In the genomic region with DNA sequence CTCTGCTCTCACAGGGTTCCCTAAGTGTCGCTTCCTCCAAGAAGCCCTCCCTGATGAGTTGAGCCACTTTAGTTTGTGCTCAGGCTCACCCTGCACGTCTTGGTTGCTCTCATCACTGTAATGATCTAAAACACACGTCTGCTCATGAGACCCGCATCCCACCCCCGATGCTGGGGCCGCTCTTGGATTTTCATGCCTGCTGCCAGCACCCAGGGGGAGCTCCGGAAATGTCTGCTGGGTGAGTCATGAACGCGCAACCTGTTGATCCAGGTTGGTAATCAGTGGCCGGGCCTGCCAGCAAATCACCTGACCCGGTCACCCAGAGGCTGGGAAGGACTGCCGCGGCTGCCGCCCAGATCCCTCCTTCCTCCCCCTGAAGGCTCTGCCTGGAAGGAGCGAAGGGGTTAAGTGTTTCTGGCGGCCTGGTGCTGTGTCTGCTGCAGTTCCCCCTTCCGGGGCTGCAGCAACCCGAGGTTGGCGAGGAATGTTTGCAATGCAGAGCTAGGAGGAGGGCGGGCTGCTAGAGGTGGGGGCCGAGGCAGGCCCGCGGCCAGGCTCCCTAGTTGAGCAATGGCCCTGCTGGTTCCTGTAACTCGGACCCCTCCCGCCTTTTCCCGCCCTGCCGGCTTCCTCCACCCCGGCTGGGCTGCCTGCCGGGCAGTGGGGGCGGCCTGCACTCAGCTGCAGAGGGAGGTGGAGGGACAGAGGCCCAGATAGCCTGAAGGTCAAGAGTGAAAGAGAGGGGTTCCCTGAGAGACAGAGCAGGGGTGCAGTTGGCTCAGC, we compare ENCODE assay signal across 9 cellular contexts.
DNase-seq lines count a peak whose midpoint lies in the region; ATAC-seq and TF ChIP-seq lines count a peak whose summit lies in the region.
"Had no signal": no experiment of that assay in that cellular context is flagged by ENCODE, and none has a peak within 500 bp of the region (broad histone marks: within the 10 kb centered on the region; RNA-seq: fewer than 3 reads in every experiment).

No MANE protein-coding gene starts in this region.

- peak overlapping the region; percentile 94 to 97 (median 96) for H3K27ac Mint-ChIP-seq in CD14-positive monocyte
- H3K27ac Mint-ChIP-seq in T-cell = peak overlapping the region; percentile 36 to 83
- peak overlapping the region; percentile 29 for H3K27ac Mint-ChIP-seq in stimulated activated naive CD8-positive, alpha-beta T cell treated with anti-CD3 and anti-CD28 coated beads, Interleukin-15, Interleukin-2, amounts not matched to agents 100 ng/mL and 50 ng/mL, for 24 hours
- H3K27ac Mint-ChIP-seq: IgD-negative memory B cell had no signal

- no peaks in the 10 kb centered on the region for H3K27me3 ChIP-seq in HUES6 (ENCODE audit: control insufficient read depth, insufficient read depth, low read length)
- H3K27me3 ChIP-seq in left lung = no peaks in the 10 kb centered on the region

- H3K9me3 Mint-ChIP-seq in CD14-positive monocyte = peaks cover 6 to 20% (median 13%) of the 10 kb centered on the region in 7 donors
- H3K9me3 Mint-ChIP-seq in T-cell = peaks cover 0 to 11% (median 8%) of the 10 kb centered on the region in 3 donors
- peaks cover 10% of the 10 kb centered on the region for H3K9me3 Mint-ChIP-seq in stimulated activated naive CD8-positive, alpha-beta T cell treated with anti-CD3 and anti-CD28 coated beads, Interleukin-15, Interleukin-2, amounts not matched to agents 100 ng/mL and 50 ng/mL, for 24 hours

- intact Hi-C loops in CD14-positive monocyte (cut with micrococcal nuclease) (no loop called here), left lung (cut with DNase I) (no loop called here)

- H3K4me3 ChIP-seq in HUES6 (ENCODE audit: low read depth, low read length) = peak overlapping the region; percentile 56
- H3K4me3 ChIP-seq in left lung = peak overlapping the region in 1 of 2 donors; percentile 28

- peak overlapping the region; percentile 94 for H3K9ac ChIP-seq in HUES6 (ENCODE audit: low read length)

- H3K36me3 ChIP-seq in HUES6 (ENCODE audit: control insufficient read depth, insufficient read depth, low read length) = no peaks in the 10 kb centered on the region
- no peaks in the 10 kb centered on the region for H3K36me3 ChIP-seq in left lung

- DNase-seq in CD14-positive monocyte (ENCODE audit: low spot score) = peak; percentile 81
- peak in 10 of 34 experiments; percentile 8 to 44 (median 32) for DNase-seq in T-cell
- DNase-seq in ecto neural progenitor cell (ENCODE audit: low spot score) = peak; percentile 90
- DNase-seq in left lung = peak; percentile 96 to 99

- ATAC-seq in T-cell (replicated peaks in 1 of 4) = peak; percentile 42 to 62 (median 54)
- peak; percentile 87 for ATAC-seq in left lung
- ATAC-seq in HG03378 (IDR thresholded peaks at IDR 0.05; ENCODE audit: unreplicated experiment) = no peak
- ATAC-seq in HG03457 (IDR thresholded peaks at IDR 0.05; ENCODE audit: unreplicated experiment) = no peak

- TF ChIP-seq CTCF in CD14-positive monocyte (IDR thresholded peaks at IDR 0.05) (no peak), left lung (IDR thresholded peaks at IDR 0.05) (no peak)

- H3K27ac ChIP-seq in HUES6 (ENCODE audit: low read depth, low read length) (peak overlapping the region; percentile 97), left lung (peak overlapping the region; percentile 92 to 95)

- CTCF ChIA-PET in T-cell (lab: Charles Lee) = no interaction called here

- H3K27me3 Mint-ChIP-seq in CD14-positive monocyte (ENCODE audit: low read depth in 3 of 3) (peaks cover 0 to 4% (median 0%) of the 10 kb centered on the region in 3 donors), T-cell (peaks cover 0 to 14% of the 10 kb centered on the region in 2 donors)
- H3K27me3 Mint-ChIP-seq in stimulated activated naive CD8-positive, alpha-beta T cell treated with anti-CD3 and anti-CD28 coated beads, Interleukin-15, Interleukin-2, amounts not matched to agents 100 ng/mL and 50 ng/mL, for 24 hours = peaks cover 8% of the 10 kb centered on the region

- H3K36me3 Mint-ChIP-seq in CD14-positive monocyte (peaks cover 6 to 11% of the 10 kb centered on the region in 2 donors), T-cell (no peaks in the 10 kb centered on the region)
- peaks cover 4% of the 10 kb centered on the region for H3K36me3 Mint-ChIP-seq in stimulated activated naive CD8-positive, alpha-beta T cell treated with anti-CD3 and anti-CD28 coated beads, Interleukin-15, Interleukin-2, amounts not matched to agents 100 ng/mL and 50 ng/mL, for 24 hours (ENCODE audit: low read depth)
- H3K36me3 Mint-ChIP-seq: IgD-negative memory B cell had no signal

- H3K4me1 ChIP-seq in HUES6 (ENCODE audit: control insufficient read depth, insufficient read depth, low read length) (peaks cover 52% of the 10 kb centered on the region), left lung (peaks cover 33 to 59% of the 10 kb centered on the region in 2 donors)

- peaks cover 56% of the 10 kb centered on the region for H3K4me1 Mint-ChIP-seq in CD14-positive monocyte
- peaks cover 25 to 27% (median 27%) of the 10 kb centered on the region in 3 donors for H3K4me1 Mint-ChIP-seq in T-cell
- H3K4me1 Mint-ChIP-seq in stimulated activated naive CD8-positive, alpha-beta T cell treated with anti-CD3 and anti-CD28 coated beads, Interleukin-15, Interleukin-2, amounts not matched to agents 100 ng/mL and 50 ng/mL, for 24 hours (ENCODE audit: low read depth) = peaks cover 39% of the 10 kb centered on the region

- H3K9me3 ChIP-seq in HUES6 (ENCODE audit: control insufficient read depth, insufficient read depth, low read depth, low read length) (peaks cover 12% of the 10 kb centered on the region), left lung (peaks cover 0 to 16% of the 10 kb centered on the region in 2 donors)

- POLR2A ChIA-PET in T-cell (lab: Charles Lee) = interaction anchor here in 1 of 2 donors (0.6 kb wide), 1 partner anchor 66 kb away, joined by 3 read pairs; no protein-coding TSS in a partner anchor

- H3K4me3 Mint-ChIP-seq in CD14-positive monocyte (peak overlapping the region; percentile 76 to 89), T-cell (peak overlapping the region; percentile 57 to 84 (median 60))
- no peak overlapping the region for H3K4me3 Mint-ChIP-seq in stimulated activated naive CD8-positive, alpha-beta T cell treated with anti-CD3 and anti-CD28 coated beads, Interleukin-15, Interleukin-2, amounts not matched to agents 100 ng/mL and 50 ng/mL, for 24 hours

Comparison
In these comparisons a context has a peak if more than half of its experiments do, and no peak if none do; other contexts are left out.
1. H3K27ac Mint-ChIP-seq: peak in every context shown above with its lines; median percentile 96 in CD14-positive monocyte; 60 in T-cell; 29 in stimulated activated naive CD8-positive, alpha-beta T cell treated with anti-CD3 and anti-CD28 coated beads, Interleukin-15, Interleukin-2, amounts not matched to agents 100 ng/mL and 50 ng/mL, for 24 hours.
2. ATAC-seq: peak in T-cell (4 of 4) and left lung (single experiment); none in HG03378 (single experiment) and HG03457 (single experiment).